1 cellular context compared by ENCODE assay signal in the genomic region with DNA sequence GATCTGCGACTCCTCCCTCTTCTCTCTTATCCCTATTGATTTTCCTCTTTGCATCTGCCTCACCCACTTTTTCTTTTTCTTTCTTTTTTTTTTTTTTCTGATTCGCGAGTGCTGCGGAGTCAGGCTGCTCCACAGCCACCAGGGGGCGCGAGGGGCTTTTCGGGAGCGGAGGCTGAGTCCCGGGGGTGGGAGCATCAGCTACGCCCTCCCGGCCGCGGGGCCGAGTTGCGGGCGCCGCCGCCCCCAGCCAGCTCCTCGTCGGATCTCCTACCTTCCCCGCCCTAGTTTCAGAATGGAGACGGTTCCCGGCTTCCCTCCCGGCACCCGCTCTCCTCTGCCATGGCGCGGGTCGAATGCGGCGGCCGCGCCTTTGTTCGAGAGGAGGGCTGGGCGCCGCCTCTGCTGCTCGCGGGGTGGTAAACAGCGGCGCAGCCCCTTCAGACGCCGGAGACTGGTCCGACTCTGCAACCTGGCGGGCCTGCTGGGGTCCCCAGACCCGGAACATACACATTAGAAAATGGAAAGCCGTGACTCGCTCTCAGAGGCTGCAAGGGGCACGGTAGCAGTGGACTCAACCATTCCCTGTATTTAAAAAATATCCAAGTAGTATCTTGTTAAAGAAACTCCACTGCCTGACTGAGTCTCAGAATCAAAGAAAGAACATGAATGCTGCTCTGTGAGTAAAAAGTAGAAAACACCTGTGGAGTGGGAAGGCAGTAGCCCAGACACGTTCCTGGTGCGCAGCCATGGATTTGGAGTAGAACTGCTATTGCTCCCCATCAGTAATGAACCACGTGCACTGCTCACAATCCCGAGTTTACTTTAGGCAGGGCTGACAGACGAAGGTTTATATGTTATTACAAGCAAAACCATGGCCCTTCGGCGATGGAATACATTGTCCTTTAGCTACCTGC.
TF ChIP-seq lines count a peak whose summit lies in the region.

No MANE protein-coding gene starts in this region.

TF ChIP-seq in HEK293, 187 proteins besides CTCF, POLR2A, EP300 and RAD21 (continued from another document):
- TF ChIP-seq AEBP2 (tag by site-specific recombination; IDR thresholded peaks at IDR 0.05; ENCODE audit: borderline replicate concordance) = no peak
